1 cellular context compared by ENCODE assay signal in genomic region chr13:114039471-114040141, GRCh38.
TF ChIP-seq lines count a peak whose summit lies in the region.

No MANE protein-coding gene starts in this region.

TF ChIP-seq in H1, 55 proteins besides CTCF, POLR2A, EP300 and RAD21:
- TF ChIP-seq CBX5 (IDR thresholded peaks at IDR 0.05; ENCODE audit: low read depth, low read length), result no peak
- no peak for TF ChIP-seq ASH2L (IDR thresholded peaks at IDR 0.05; ENCODE audit: low read length)
- 0 out of 2 replicates have a peak, but pooled peaks have one; percentile 24 for TF ChIP-seq POU5F1 (IDR thresholded peaks at IDR 0.05; ENCODE audit: low read depth, low read length)
- no peak for TF ChIP-seq KDM1A (IDR thresholded peaks at IDR 0.05; ENCODE audit: borderline replicate concordance, low read length)
- peak; percentile 56 for TF ChIP-seq E2F6 (IDR thresholded peaks at IDR 0.05)
- TF ChIP-seq TEAD4 (IDR thresholded peaks at IDR 0.05; ENCODE audit: low read depth, low read length), result no peak
- no peak for TF ChIP-seq RBBP5 (IDR thresholded peaks at IDR 0.05; ENCODE audit: borderline replicate concordance, low read depth, low read length)
